In genomic region chr10:31419394-31420063, GRCh38 we compare ENCODE assay signal across 16 cellular contexts.
DNase-seq lines count a peak whose midpoint lies in the region; ATAC-seq, FAIRE-seq and TF ChIP-seq lines count a peak whose summit lies in the region.
"Had no signal": no experiment of that assay in that cellular context is flagged by ENCODE, and none has a peak within 500 bp of the region (broad histone marks: within the 10 kb centered on the region; RNA-seq: fewer than 3 reads in every experiment).

No MANE protein-coding gene starts in this region.

- H3K27me3 ChIP-seq in astrocyte (ENCODE audit: insufficient read depth, low read length) = no peaks in the 10 kb centered on the region
- H3K27me3 ChIP-seq: pancreas had no signal

- peak; percentile 8 for DNase-seq in activated naive CD4-positive, alpha-beta T cell treated with anti-CD3 and anti-CD28 coated beads for 36 hours
- DNase-seq in activated naive CD4-positive, alpha-beta T cell treated with Interleukin-2 at 50 U/mL for 16 hours = no peak
- DNase-seq in astrocyte (ENCODE audit: low read depth) (peak; percentile 94), left ventricle myocardium superior (no peak), NCI-H748 treated with DMSO at 0.1 percent for 48 hours (lab: John Stamatoyannopoulos, UW) (no peak), HuH-7.5 (ENCODE audit: low spot score) (no peak), immature natural killer cell (no peak)
- DNase-seq in stimulated activated naive CD8-positive, alpha-beta T cell treated with anti-CD3 and anti-CD28 coated beads, Interleukin-15, Interleukin-2, amounts not matched to agents 100 U/mL and 50 U/mL, for 24 hours = no peak
- DNase-seq: activated CD8-positive, alpha-beta memory T cell treated with anti-CD3 and anti-CD28 coated beads, Interleukin-2, amount 50 U/mL, for 4 hours; EL; NCI-H1417 treated with DMSO at 0.1 percent for 48 hours; pancreas had no signal

- no peak overlapping the region for H3K27ac Mint-ChIP-seq in activated naive CD4-positive, alpha-beta T cell treated with anti-CD3 and anti-CD28 coated beads for 36 hours
- H3K27ac Mint-ChIP-seq in astrocyte (ENCODE audit: unreplicated experiment) = peak overlapping the region; percentile 86
- no peak overlapping the region for H3K27ac Mint-ChIP-seq in immature natural killer cell
- H3K27ac Mint-ChIP-seq: stimulated activated memory B cell treated with anti-CD40 and anti-IgM and Interleukin-4, amounts not matched to agents 10 μg/mL and 1 μg/mL and 100 μg/mL, for 72 hours had no signal

- no peak overlapping the region for H3K4me3 Mint-ChIP-seq in activated naive CD4-positive, alpha-beta T cell treated with anti-CD3 and anti-CD28 coated beads for 36 hours
- H3K4me3 Mint-ChIP-seq in astrocyte (ENCODE audit: unreplicated experiment) (no peak overlapping the region), immature natural killer cell (no peak overlapping the region)
- H3K4me3 Mint-ChIP-seq: stimulated activated memory B cell treated with anti-CD40 and anti-IgM and Interleukin-4, amounts not matched to agents 10 μg/mL and 1 μg/mL and 100 μg/mL, for 72 hours had no signal

- CTCF ChIA-PET in activated naive CD4-positive, alpha-beta T cell treated with anti-CD3 and anti-CD28 coated beads for 36 hours (lab: Charles Lee) = no interaction called here

- no peak overlapping the region for H3K9ac ChIP-seq in astrocyte (ENCODE audit: low read length)

- peaks cover 3% of the 10 kb centered on the region for H3K4me1 ChIP-seq in astrocyte (ENCODE audit: insufficient read depth, low read length)
- H3K4me1 ChIP-seq: pancreas had no signal

- peak; percentile 95 for ATAC-seq in left ventricle myocardium superior
- peak; percentile 73 for ATAC-seq in stimulated activated naive CD8-positive, alpha-beta T cell treated with anti-CD3 and anti-CD28 coated beads, Interleukin-15, Interleukin-2, amounts not matched to agents 100 U/mL and 50 U/mL, for 24 hours
- ATAC-seq: pancreas; stimulated activated memory B cell treated with anti-CD40 and anti-IgM and Interleukin-4, amounts not matched to agents 10 μg/mL and 1 μg/mL and 100 μg/mL, for 72 hours had no signal

- no peak overlapping the region for H3K4me3 ChIP-seq in astrocyte (ENCODE audit: insufficient read depth, low read depth, low read length)
- H3K4me3 ChIP-seq: pancreas had no signal

- no peaks in the 10 kb centered on the region for H3K9me3 ChIP-seq in astrocyte (ENCODE audit: insufficient read depth, low read depth, low read length)
- H3K9me3 ChIP-seq: pancreas had no signal

- no peak overlapping the region for H2AFZ ChIP-seq in astrocyte (ENCODE audit: low read depth, low read length)

- intact Hi-C loops in activated naive CD4-positive, alpha-beta T cell treated with anti-CD3 and anti-CD28 coated beads for 36 hours (cut with micrococcal nuclease) = no loop called here
- intact Hi-C loops in left ventricle myocardium superior (cut with micrococcal nuclease) = no loop called here

- H3K27me3 Mint-ChIP-seq in activated naive CD4-positive, alpha-beta T cell treated with anti-CD3 and anti-CD28 coated beads for 36 hours (ENCODE audit: low read depth) = no peaks in the 10 kb centered on the region
- H3K27me3 Mint-ChIP-seq in astrocyte (ENCODE audit: low read depth, unreplicated experiment) (no peaks in the 10 kb centered on the region), immature natural killer cell (ENCODE audit: low read depth in 3 of 3) (peaks cover 0 to 2% (median 0%) of the 10 kb centered on the region in 3 donors)
- H3K27me3 Mint-ChIP-seq: stimulated activated memory B cell treated with anti-CD40 and anti-IgM and Interleukin-4, amounts not matched to agents 10 μg/mL and 1 μg/mL and 100 μg/mL, for 72 hours had no signal

- H3K27ac ChIP-seq in astrocyte (ENCODE audit: low read depth, low read length) = peak overlapping the region; percentile 64
- H3K27ac ChIP-seq: pancreas, VCaP had no signal

- peaks cover 11% of the 10 kb centered on the region for H3K36me3 Mint-ChIP-seq in activated naive CD4-positive, alpha-beta T cell treated with anti-CD3 and anti-CD28 coated beads for 36 hours (ENCODE audit: low read depth)
- H3K36me3 Mint-ChIP-seq in astrocyte (ENCODE audit: low read depth, unreplicated experiment) (peaks cover 4% of the 10 kb centered on the region), immature natural killer cell (peaks cover 0 to 4% (median 3%) of the 10 kb centered on the region in 3 donors)

- no peaks in the 10 kb centered on the region for H3K36me3 ChIP-seq in astrocyte (ENCODE audit: insufficient read depth, low read length)
- H3K36me3 ChIP-seq: pancreas had no signal

- no peak for TF ChIP-seq CTCF in astrocyte (IDR thresholded peaks at IDR 0.05; ENCODE audit: insufficient read depth, low read depth, low read length)

- H3K9me3 Mint-ChIP-seq in activated naive CD4-positive, alpha-beta T cell treated with anti-CD3 and anti-CD28 coated beads for 36 hours = no peaks in the 10 kb centered on the region
- H3K9me3 Mint-ChIP-seq in astrocyte (ENCODE audit: unreplicated experiment) (no peaks in the 10 kb centered on the region), immature natural killer cell (no peaks in the 10 kb centered on the region)

- peaks cover 100% of the 10 kb centered on the region for H3K79me2 ChIP-seq in astrocyte (ENCODE audit: insufficient read depth, low read length)

- H4K20me1 ChIP-seq in astrocyte (ENCODE audit: insufficient read depth, low read length) = peaks cover 59% of the 10 kb centered on the region

- H3K4me2 ChIP-seq in astrocyte (ENCODE audit: low read length) = peak overlapping the region; percentile 16

- peak; percentile 73 for FAIRE-seq in astrocyte (lab: Jason Lieb, UNC)
- FAIRE-seq: endometrium, GM18507, pancreas had no signal

- H3K4me1 Mint-ChIP-seq in activated naive CD4-positive, alpha-beta T cell treated with anti-CD3 and anti-CD28 coated beads for 36 hours (ENCODE audit: low read depth) = peaks cover 51% of the 10 kb centered on the region
- H3K4me1 Mint-ChIP-seq in astrocyte (ENCODE audit: low read depth, unreplicated experiment) = peaks cover 19% of the 10 kb centered on the region
- peaks cover 7 to 34% of the 10 kb centered on the region in 2 donors for H3K4me1 Mint-ChIP-seq in immature natural killer cell

Comparison
In these comparisons a context has a peak if more than half of its experiments do, and no peak if none do; other contexts are left out.
1. DNase-seq: peak in activated naive CD4-positive, alpha-beta T cell treated with anti-CD3 and anti-CD28 coated beads for 36 hours (single experiment) and astrocyte (single experiment); none in activated naive CD4-positive, alpha-beta T cell treated with Interleukin-2 at 50 U/mL for 16 hours (single experiment), left ventricle myocardium superior (single experiment), stimulated activated naive CD8-positive, alpha-beta T cell treated with anti-CD3 and anti-CD28 coated beads, Interleukin-15, Interleukin-2, amounts not matched to agents 100 U/mL and 50 U/mL, for 24 hours (single experiment), NCI-H748 treated with DMSO at 0.1 percent for 48 hours (single experiment), HuH-7.5 (single experiment) and immature natural killer cell (0 of 3).